8 cellular contexts compared by ENCODE assay signal in the genomic region with DNA sequence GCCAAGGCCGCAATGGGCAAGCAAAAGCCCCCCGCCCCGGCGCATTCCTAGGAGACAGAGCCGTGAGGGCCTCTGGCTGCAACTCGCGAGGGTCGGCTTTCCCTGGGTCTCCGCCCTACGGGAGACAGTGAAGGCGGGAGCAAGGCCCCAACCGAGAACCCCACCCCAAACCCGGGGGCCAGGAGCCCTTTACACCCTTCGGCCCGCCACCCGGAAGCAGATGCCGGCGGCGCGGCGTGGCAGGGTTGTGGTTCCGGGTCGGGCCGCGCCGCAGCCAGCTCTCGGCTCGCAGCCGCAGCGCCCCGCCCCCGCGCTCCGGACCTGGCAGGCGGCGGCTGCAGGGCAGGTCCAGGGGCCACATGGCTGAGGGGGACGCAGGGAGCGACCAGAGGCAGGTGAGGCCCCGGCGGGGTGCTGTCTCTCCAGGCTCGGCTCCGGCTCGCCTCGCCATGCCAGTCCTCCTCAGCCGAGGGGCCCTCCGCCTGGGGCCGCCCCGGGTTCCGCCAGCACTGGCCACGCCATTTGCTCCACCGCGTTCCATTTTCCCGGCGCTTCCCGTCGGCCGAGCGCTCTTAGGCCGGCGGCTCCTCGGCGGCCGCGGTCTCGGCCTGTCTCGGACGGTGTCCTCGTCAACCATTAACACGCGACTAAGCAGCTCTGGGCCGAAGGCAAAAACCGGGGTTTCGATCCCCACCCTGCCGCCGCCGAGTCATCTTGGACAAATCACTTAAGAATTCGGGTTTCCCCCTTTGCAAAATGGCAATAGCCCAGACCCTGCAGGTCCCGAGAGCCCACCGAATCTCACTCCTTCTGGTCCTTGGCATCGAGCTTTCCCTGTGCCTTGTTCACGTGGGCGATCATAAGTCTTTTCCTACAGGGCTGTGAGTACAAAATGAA. TPM values are rescaled to one million over a fixed set of nuclear protein-coding genes. Genes with fewer than 3 reads are reported as not detected.
DNase-seq lines count a peak whose midpoint lies in the region; ATAC-seq and TF ChIP-seq lines count a peak whose summit lies in the region.

A gene with protein sequence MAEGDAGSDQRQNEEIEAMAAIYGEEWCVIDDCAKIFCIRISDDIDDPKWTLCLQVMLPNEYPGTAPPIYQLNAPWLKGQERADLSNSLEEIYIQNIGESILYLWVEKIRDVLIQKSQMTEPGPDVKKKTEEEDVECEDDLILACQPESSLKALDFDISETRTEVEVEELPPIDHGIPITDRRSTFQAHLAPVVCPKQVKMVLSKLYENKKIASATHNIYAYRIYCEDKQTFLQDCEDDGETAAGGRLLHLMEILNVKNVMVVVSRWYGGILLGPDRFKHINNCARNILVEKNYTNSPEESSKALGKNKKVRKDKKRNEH (plus strand): TSS at position 273 of the 897 bp plus-strand sequence. CDS start 87 bp downstream, at position 360.

- H3K9me2 ChIP-seq in Karpas-422 (replicated peaks; ENCODE audit: insufficient read depth, low read length) (peaks cover 4% of the 10 kb centered on the region; the same call in 1 of the 2 replicates), SK-N-SH (no peaks in the 10 kb centered on the region)

- H3K9me3 ChIP-seq in Karpas-422 (ENCODE audit: low read length): no peaks in the 10 kb centered on the region
- no peaks in the 10 kb centered on the region for H3K9me3 ChIP-seq in SK-N-SH

- POLR2A ChIA-PET in SK-N-SH (lab: Yijun Ruan, JAX): interaction anchor here (0.6 to 1.9 kb wide), 9 partner anchors 10 to 58 kb away, joined by 3 to 11 read pairs (median 4); a partner anchor contains a TSS

- H3K4me1 Mint-ChIP-seq in activated naive CD4-positive, alpha-beta T cell treated with anti-CD3 and anti-CD28 coated beads, Interleukin-2, amount 50 U/mL, for 24 hours: peaks cover 27% of the 10 kb centered on the region

- H3K27me3 ChIP-seq in Karpas-422 (ENCODE audit: low read length) (no peaks in the 10 kb centered on the region), SK-N-SH (ENCODE audit: insufficient read depth) (no peaks in the 10 kb centered on the region)

- peaks cover 11% of the 10 kb centered on the region; the same call in 1 of the 2 replicates for H3K36me3 ChIP-seq in Karpas-422 (ENCODE audit: insufficient read depth, low read length)
- H3K36me3 ChIP-seq in SK-N-SH (replicated peaks in 1 of 2; ENCODE audit: control insufficient read depth in 1 of 2, insufficient read depth in 2 of 2, low read length in 1 of 2): peaks cover 11 to 15% of the 10 kb centered on the region in 2 experiments

- peak within 1 kb of the TSS; percentile 90 for H3K4me3 Mint-ChIP-seq in activated naive CD4-positive, alpha-beta T cell treated with anti-CD3 and anti-CD28 coated beads, Interleukin-2, amount 50 U/mL, for 24 hours

- H3K27ac ChIP-seq in Karpas-422 (ENCODE audit: low read length): 0 out of 2 replicates have a peak within 1 kb of the TSS, but pooled peaks have one; percentile 1
- H3K27ac ChIP-seq in SK-N-SH (ENCODE audit: low read depth in 2 of 2, low read length in 1 of 2): peak within 1 kb of the TSS; percentile 53 to 92

- H3K9ac ChIP-seq in Karpas-422 (ENCODE audit: low read length): peak within 1 kb of the TSS; percentile 87
- H3K9ac ChIP-seq in SK-N-SH: peak within 1 kb of the TSS; percentile 81

- TF ChIP-seq EP300 in SK-N-SH (IDR thresholded peaks at IDR 0.05; ENCODE audit: borderline replicate concordance in 1 of 2, low read depth in 1 of 2, low read length in 1 of 2): no peak; a peak in 1 of 4 replicates

- no peaks in the 10 kb centered on the region for H3F3A ChIP-seq in SK-N-SH (replicated peaks; ENCODE audit: insufficient read depth)

- H3K4me1 ChIP-seq in Karpas-422 (ENCODE audit: low read length) (peaks cover 24% of the 10 kb centered on the region), SK-N-SH (ENCODE audit: control insufficient read depth in 1 of 2, insufficient read depth in 2 of 2, low read depth in 1 of 2, low read length in 1 of 2) (peaks cover 0 to 7% of the 10 kb centered on the region in 2 experiments; a peak in 2 of 4 replicates)

- no peak for TF ChIP-seq CTCF in SK-N-SH (IDR thresholded peaks at IDR 0.05)

- H3K4me2 ChIP-seq in Karpas-422 (ENCODE audit: low read depth, low read length, poor library complexity, severe bottlenecking): peak within 1 kb of the TSS; percentile 94
- H3K4me2 ChIP-seq in SK-N-SH: peak within 1 kb of the TSS; percentile 85

- peaks cover 13% of the 10 kb centered on the region for H3K9me3 Mint-ChIP-seq in activated naive CD4-positive, alpha-beta T cell treated with anti-CD3 and anti-CD28 coated beads, Interleukin-2, amount 50 U/mL, for 24 hours

- peak; percentile 86 for DNase-seq in EL
- peak; percentile 91 for DNase-seq in Karpas-422
- DNase-seq in SK-N-SH: peak; percentile 96
- DNase-seq in glomerular endothelial cell (ENCODE audit: extremely low read depth, low read depth, low spot score): no peak
- peak; percentile 60 for DNase-seq in occipital lobe (lab: John Stamatoyannopoulos, UW)
- DNase-seq in superior temporal gyrus (ENCODE audit: extremely low spot score): peak; percentile 71

- H3K27me3 Mint-ChIP-seq in activated naive CD4-positive, alpha-beta T cell treated with anti-CD3 and anti-CD28 coated beads, Interleukin-2, amount 50 U/mL, for 24 hours: peaks cover 11% of the 10 kb centered on the region

- ATAC-seq in GM21737 (IDR thresholded peaks at IDR 0.05; ENCODE audit: unreplicated experiment): peak; percentile 88

- peak within 1 kb of the TSS; percentile 79 for H3K4me3 ChIP-seq in Karpas-422 (ENCODE audit: low read length)
- peak within 1 kb of the TSS; percentile 68 to 88 for H3K4me3 ChIP-seq in SK-N-SH (ENCODE audit: low read depth in 2 of 2, low read length in 1 of 2)

- H3K36me3 Mint-ChIP-seq in activated naive CD4-positive, alpha-beta T cell treated with anti-CD3 and anti-CD28 coated beads, Interleukin-2, amount 50 U/mL, for 24 hours: peaks cover 20% of the 10 kb centered on the region

- H2AFZ ChIP-seq in Karpas-422 (ENCODE audit: low read length): peak within 1 kb of the TSS; percentile 97
- peak within 1 kb of the TSS; percentile 96 for H2AFZ ChIP-seq in SK-N-SH (ENCODE audit: low read depth)

- 2% methylated on average over 30 of the region's 82 CpGs for WGBS in SK-N-SH (ENCODE audit: low lambda C conversion rate)

- H3K79me2 ChIP-seq in Karpas-422 (ENCODE audit: low read length) (peaks cover 33% of the 10 kb centered on the region), SK-N-SH (ENCODE audit: insufficient read depth) (peaks cover 5% of the 10 kb centered on the region; the same call in 1 of the 2 replicates)

- TF ChIP-seq RAD21 in SK-N-SH (IDR thresholded peaks at IDR 0.05; ENCODE audit: low read length): no peak

- H4K20me1 ChIP-seq in Karpas-422 (ENCODE audit: insufficient read depth, low read depth, low read length) (no peaks in the 10 kb centered on the region), SK-N-SH (ENCODE audit: insufficient read depth) (no peaks in the 10 kb centered on the region)

- CTCF ChIA-PET in SK-N-SH (lab: Yijun Ruan, JAX): interaction anchor here (0.6 to 1.0 kb wide), 4 partner anchors 9 to 105 kb away, joined by 3 to 4 read pairs (median 4); no protein-coding TSS in a partner anchor

- peak within 1 kb of the TSS; percentile 96 for H3K27ac Mint-ChIP-seq in activated naive CD4-positive, alpha-beta T cell treated with anti-CD3 and anti-CD28 coated beads, Interleukin-2, amount 50 U/mL, for 24 hours

TF ChIP-seq in SK-N-SH, 30 proteins besides CTCF, POLR2A, EP300 and RAD21 (continues in another document):
- TF ChIP-seq, protein P1, sequence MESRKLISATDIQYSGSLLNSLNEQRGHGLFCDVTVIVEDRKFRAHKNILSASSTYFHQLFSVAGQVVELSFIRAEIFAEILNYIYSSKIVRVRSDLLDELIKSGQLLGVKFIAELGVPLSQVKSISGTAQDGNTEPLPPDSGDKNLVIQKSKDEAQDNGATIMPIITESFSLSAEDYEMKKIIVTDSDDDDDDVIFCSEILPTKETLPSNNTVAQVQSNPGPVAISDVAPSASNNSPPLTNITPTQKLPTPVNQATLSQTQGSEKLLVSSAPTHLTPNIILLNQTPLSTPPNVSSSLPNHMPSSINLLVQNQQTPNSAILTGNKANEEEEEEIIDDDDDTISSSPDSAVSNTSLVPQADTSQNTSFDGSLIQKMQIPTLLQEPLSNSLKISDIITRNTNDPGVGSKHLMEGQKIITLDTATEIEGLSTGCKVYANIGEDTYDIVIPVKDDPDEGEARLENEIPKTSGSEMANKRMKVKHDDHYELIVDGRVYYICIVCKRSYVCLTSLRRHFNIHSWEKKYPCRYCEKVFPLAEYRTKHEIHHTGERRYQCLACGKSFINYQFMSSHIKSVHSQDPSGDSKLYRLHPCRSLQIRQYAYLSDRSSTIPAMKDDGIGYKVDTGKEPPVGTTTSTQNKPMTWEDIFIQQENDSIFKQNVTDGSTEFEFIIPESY (IDR thresholded peaks at IDR 0.05; ENCODE audit: borderline replicate concordance, low read depth): no peak
- TF ChIP-seq, protein P2, sequence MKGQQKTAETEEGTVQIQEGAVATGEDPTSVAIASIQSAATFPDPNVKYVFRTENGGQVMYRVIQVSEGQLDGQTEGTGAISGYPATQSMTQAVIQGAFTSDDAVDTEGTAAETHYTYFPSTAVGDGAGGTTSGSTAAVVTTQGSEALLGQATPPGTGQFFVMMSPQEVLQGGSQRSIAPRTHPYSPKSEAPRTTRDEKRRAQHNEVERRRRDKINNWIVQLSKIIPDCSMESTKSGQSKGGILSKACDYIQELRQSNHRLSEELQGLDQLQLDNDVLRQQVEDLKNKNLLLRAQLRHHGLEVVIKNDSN (IDR thresholded peaks at IDR 0.05; ENCODE audit: borderline replicate concordance, low read depth): no peak
- TF ChIP-seq, protein P3, sequence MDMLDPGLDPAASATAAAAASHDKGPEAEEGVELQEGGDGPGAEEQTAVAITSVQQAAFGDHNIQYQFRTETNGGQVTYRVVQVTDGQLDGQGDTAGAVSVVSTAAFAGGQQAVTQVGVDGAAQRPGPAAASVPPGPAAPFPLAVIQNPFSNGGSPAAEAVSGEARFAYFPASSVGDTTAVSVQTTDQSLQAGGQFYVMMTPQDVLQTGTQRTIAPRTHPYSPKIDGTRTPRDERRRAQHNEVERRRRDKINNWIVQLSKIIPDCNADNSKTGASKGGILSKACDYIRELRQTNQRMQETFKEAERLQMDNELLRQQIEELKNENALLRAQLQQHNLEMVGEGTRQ (IDR thresholded peaks at IDR 0.05; ENCODE audit: borderline replicate concordance, low read depth, low read length): no peak
- TF ChIP-seq TAF1 (IDR thresholded peaks at IDR 0.05; ENCODE audit: borderline replicate concordance, low read depth, low read length) (peak; percentile 52), MEF2A (IDR thresholded peaks at IDR 0.05; ENCODE audit: borderline replicate concordance, low read depth) (no peak), TCF12 (IDR thresholded peaks at IDR 0.05) (no peak), SIN3A (IDR thresholded peaks at IDR 0.05; ENCODE audit: borderline replicate concordance, low read depth, low read length) (peak; percentile 29; the same call in 1 of the 2 replicates), CHD2 (IDR thresholded peaks at IDR 0.05; ENCODE audit: low read length, partially characterized antibody) (peak; percentile 87)

RNA-seq across cellular contexts. Expression of the gene that starts here (rescaled TPM):
- 31.9 and 48.8 TPM in 2 replicates for total RNA-seq in Karpas-422 (2014; rRNA removed; shearing (Covaris generic); ENCODE audit: low replicate concordance)
- polyA plus RNA-seq in SK-N-SH (2012; rRNA removed): 13.0 and 21.5 TPM in 2 replicates
- polyA plus RNA-seq in SK-N-SH (2012; cell fraction: cytosol; rRNA removed): 25.2 and 33.6 TPM in 2 replicates
- polyA plus RNA-seq in SK-N-SH (2012; cell fraction: nucleus; rRNA removed): 9.2 and 15.6 TPM in 2 replicates
- total RNA-seq in glomerular endothelial cell: 20.2 and 23.3 TPM in 2 replicates
- total RNA-seq in occipital lobe: 28.7 TPM
